ENCODE assay signal across 14 cellular contexts in genomic region chr6:110414669-110415296, GRCh38. TPM values are rescaled to one million over a fixed set of nuclear protein-coding genes. Genes with fewer than 3 reads are reported as not detected.
A peak's percentile ranks its signal among the peaks of the same experiment; 100 is the strongest.
DNase-seq lines count a peak whose midpoint lies in the region; ATAC-seq and TF ChIP-seq lines count a peak whose summit lies in the region.
"Had no signal": no experiment of that assay in that cellular context is flagged by ENCODE, and none has a peak within 500 bp of the region (broad histone marks: within the 10 kb centered on the region; RNA-seq: fewer than 3 reads in every experiment).

No MANE protein-coding gene starts in this region.

- H3K4me2 ChIP-seq in Loucy (ENCODE audit: low read depth, low read length, poor library complexity, severe bottlenecking) (no peak overlapping the region), mesenchymal stem cell (ENCODE audit: low read length, poor library complexity, severe bottlenecking) (no peak overlapping the region)

- no peak for TF ChIP-seq POLR2A in GM18505 (IDR thresholded peaks at IDR 0.05; ENCODE audit: borderline replicate concordance, extremely low read depth, insufficient read depth, insufficient read length)

- H3K27ac Mint-ChIP-seq in stimulated activated effector memory CD8-positive, alpha-beta T cell treated with anti-CD3 and anti-CD28 coated beads, Interleukin-12 subunit alpha, Interleukin-12 subunit beta, amount 100 ng/mL, for 72 hours = no peak overlapping the region

- H3K27ac ChIP-seq in dorsolateral prefrontal cortex = peak overlapping the region; percentile 26 to 95 (median 85)
- H3K27ac ChIP-seq in mesenchymal stem cell (ENCODE audit: low read length, poor library complexity, severe bottlenecking) = no peak overlapping the region
- H3K27ac ChIP-seq: testis had no signal

- H4K20me1 ChIP-seq in Loucy (ENCODE audit: insufficient read depth, low read length, poor library complexity, severe bottlenecking) = no peaks in the 10 kb centered on the region

- H3K79me2 ChIP-seq in Loucy (ENCODE audit: insufficient read depth, low read length) = no peaks in the 10 kb centered on the region

- H2BK5ac ChIP-seq in mesenchymal stem cell (ENCODE audit: low read depth, low read length, poor library complexity, severe bottlenecking) = no peak overlapping the region

- H3K27me3 ChIP-seq in Loucy (ENCODE audit: insufficient read depth, low read length, poor library complexity, severe bottlenecking) (no peaks in the 10 kb centered on the region), dorsolateral prefrontal cortex (peaks cover 0 to 3% (median 0%) of the 10 kb centered on the region in 45 donors), mesenchymal stem cell (ENCODE audit: control insufficient read depth in 1 of 2, insufficient read depth in 1 of 2, low read length in 2 of 2) (peaks cover 5 to 25% of the 10 kb centered on the region in 2 experiments)
- H3K27me3 ChIP-seq: testis had no signal

- no peak overlapping the region for H3K18ac ChIP-seq in mesenchymal stem cell (ENCODE audit: low read depth in 1 of 2, low read length in 2 of 2)

- no peak overlapping the region for H4K91ac ChIP-seq in mesenchymal stem cell (ENCODE audit: low read length)

- ATAC-seq in stimulated activated effector memory CD8-positive, alpha-beta T cell treated with anti-CD3 and anti-CD28 coated beads, Interleukin-12 subunit alpha, Interleukin-12 subunit beta, amount 100 ng/mL, for 72 hours = peak; percentile 29
- no peak for ATAC-seq in HG02610 (IDR thresholded peaks at IDR 0.05; ENCODE audit: unreplicated experiment)
- ATAC-seq in GM18520 (IDR thresholded peaks at IDR 0.05; ENCODE audit: unreplicated experiment) = no peak
- no peak for ATAC-seq in HG03097 (IDR thresholded peaks at IDR 0.05; ENCODE audit: low FRiP score, unreplicated experiment)
- no peak for ATAC-seq in GM18505 (IDR thresholded peaks at IDR 0.05; ENCODE audit: unreplicated experiment)

- H2BK120ac ChIP-seq in mesenchymal stem cell (ENCODE audit: low read depth, low read length) = no peak overlapping the region

- H3K9me2 ChIP-seq in Loucy (replicated peaks; ENCODE audit: low read depth, low read length) = no peaks in the 10 kb centered on the region

- no peaks in the 10 kb centered on the region for H3F3A ChIP-seq in Loucy (ENCODE audit: low read depth)

- H3K9ac ChIP-seq in Loucy (ENCODE audit: low read depth, low read length, poor library complexity, severe bottlenecking) (no peak overlapping the region), mesenchymal stem cell (ENCODE audit: low read length) (peak overlapping the region; percentile 73)

- no peaks in the 10 kb centered on the region for H3K79me1 ChIP-seq in mesenchymal stem cell (replicated peaks; ENCODE audit: low read length, poor library complexity, severe bottlenecking)

- H2AFZ ChIP-seq in Loucy (ENCODE audit: low read length) (peak overlapping the region; percentile 75; the same call in 1 of the 2 replicates), mesenchymal stem cell (ENCODE audit: low read depth, low read length) (no peak overlapping the region)

- H3K14ac ChIP-seq in mesenchymal stem cell (ENCODE audit: low read length in 2 of 2) = no peak overlapping the region

- H3K9me3 Mint-ChIP-seq in stimulated activated effector memory CD8-positive, alpha-beta T cell treated with anti-CD3 and anti-CD28 coated beads, Interleukin-12 subunit alpha, Interleukin-12 subunit beta, amount 100 ng/mL, for 72 hours = no peaks in the 10 kb centered on the region

- intact Hi-C loops in dorsolateral prefrontal cortex (cut with DNase I) = loop anchor here in 1 of 2 donors (10.0 kb wide), 1 partner anchor 570 kb away; the partner anchor contains the start of gene RPF2

- no peak overlapping the region for H2BK15ac ChIP-seq in mesenchymal stem cell (ENCODE audit: low read depth, poor library complexity, severe bottlenecking)

- H3K4me1 Mint-ChIP-seq in stimulated activated effector memory CD8-positive, alpha-beta T cell treated with anti-CD3 and anti-CD28 coated beads, Interleukin-12 subunit alpha, Interleukin-12 subunit beta, amount 100 ng/mL, for 72 hours = peaks cover 13% of the 10 kb centered on the region

- no peaks in the 10 kb centered on the region for H3K36me3 ChIP-seq in Loucy (ENCODE audit: insufficient read depth, low read length)
- no peaks in the 10 kb centered on the region for H3K36me3 ChIP-seq in mesenchymal stem cell (ENCODE audit: control insufficient read depth in 1 of 2, insufficient read depth in 2 of 2, low read depth in 1 of 2, low read length in 2 of 2)

- no peak overlapping the region for H3K4me3 ChIP-seq in Loucy (ENCODE audit: low read length, poor library complexity, severe bottlenecking)
- H3K4me3 ChIP-seq in dorsolateral prefrontal cortex = peak overlapping the region; percentile 34 to 76 (median 53)
- H3K4me3 ChIP-seq in mesenchymal stem cell (ENCODE audit: insufficient read depth in 1 of 2, low read depth in 1 of 2, low read length in 2 of 2) = peak overlapping the region in 1 of 2 experiments; percentile 69
- H3K4me3 ChIP-seq: testis had no signal

- H3K4me3 Mint-ChIP-seq in stimulated activated effector memory CD8-positive, alpha-beta T cell treated with anti-CD3 and anti-CD28 coated beads, Interleukin-12 subunit alpha, Interleukin-12 subunit beta, amount 100 ng/mL, for 72 hours = no peak overlapping the region

- no peak for DNase-seq in dorsolateral prefrontal cortex
- no peak for DNase-seq in mesenchymal stem cell
- DNase-seq in stimulated activated effector memory CD8-positive, alpha-beta T cell treated with anti-CD3 and anti-CD28 coated beads, Interleukin-12 subunit alpha, Interleukin-12 subunit beta, amount 100 ng/mL, for 72 hours (ENCODE audit: low spot score in 2 of 2) = no peak
- DNase-seq: CD8-positive, alpha-beta memory T cell; effector CD4-positive, alpha-beta T cell; KG1; NK-92 treated with Interleukin-12 subunit alpha and Interleukin-12 subunit beta, amount 100 ng/mL, for 24 hours; T-helper 9 cell; testis had no signal

- no peak overlapping the region for H4K8ac ChIP-seq in mesenchymal stem cell (ENCODE audit: low read length)

- no peak overlapping the region for H2BK12ac ChIP-seq in mesenchymal stem cell (ENCODE audit: low read length in 2 of 2)

- 77% methylated on average over 4 of the region's 6 CpGs for WGBS in mesenchymal stem cell

- no peak overlapping the region for H2AK5ac ChIP-seq in mesenchymal stem cell (ENCODE audit: low read length, severe bottlenecking)

- H3K9me3 ChIP-seq in Loucy (ENCODE audit: insufficient read depth, low read depth, low read length) (no peaks in the 10 kb centered on the region), mesenchymal stem cell (ENCODE audit: control insufficient read depth, low read length) (no peaks in the 10 kb centered on the region)
- H3K9me3 ChIP-seq: testis had no signal

- TF ChIP-seq CTCF in Loucy (conservative IDR thresholded peaks at IDR 0.05; ENCODE audit: low read length) (no peak), dorsolateral prefrontal cortex (IDR thresholded peaks at IDR 0.05 in 54 of 56, conservative IDR thresholded peaks at IDR 0.05 in 2 of 56; ENCODE audit: low read depth in 1 of 56, partially characterized antibody in 56 of 56) (no peak)

- H3K36me3 Mint-ChIP-seq in stimulated activated effector memory CD8-positive, alpha-beta T cell treated with anti-CD3 and anti-CD28 coated beads, Interleukin-12 subunit alpha, Interleukin-12 subunit beta, amount 100 ng/mL, for 72 hours = no peaks in the 10 kb centered on the region
- H3K36me3 Mint-ChIP-seq: CD8-positive, alpha-beta memory T cell had no signal

- no peak overlapping the region for H3K23ac ChIP-seq in mesenchymal stem cell (ENCODE audit: low read length in 2 of 2)

- H3K4me1 ChIP-seq in Loucy (ENCODE audit: insufficient read depth, low read length, poor library complexity, severe bottlenecking) (no peaks in the 10 kb centered on the region), mesenchymal stem cell (ENCODE audit: control insufficient read depth, insufficient read depth, low read depth, low read length) (peaks cover 4% of the 10 kb centered on the region)
- H3K4me1 ChIP-seq: testis had no signal

- H3K4ac ChIP-seq in mesenchymal stem cell (ENCODE audit: low read depth in 1 of 2, low read length in 2 of 2) = no peak overlapping the region

RNA-seq across cellular contexts. Expression of gene DDO, which starts 0.6 kb away (rescaled TPM):
- total RNA-seq in dorsolateral prefrontal cortex = 1 to 10 TPM; 1.2 to 8.6 (median 3.6) TPM
- 0.01 TPM for polyA plus RNA-seq in mesenchymal stem cell (2013, experiment 1 of 2)
- polyA plus RNA-seq in mesenchymal stem cell (2013, experiment 2 of 2) = not detected
- total RNA-seq: CD8-positive, alpha-beta memory T cell had no signal
- polyA plus RNA-seq: CD8-positive, alpha-beta memory T cell had no signal

RNA-seq across cellular contexts. Expression of gene METTL24, which starts 56.6 kb away (rescaled TPM):
- 10 to 100 TPM in 1 of 120 experiments, 1 to 10 TPM in 119; 2.2 to 10.3 (median 4.6) TPM for total RNA-seq in dorsolateral prefrontal cortex
- polyA plus RNA-seq in mesenchymal stem cell (2013, experiment 1 of 2) = 0.25 TPM
- polyA plus RNA-seq in mesenchymal stem cell (2013, experiment 2 of 2) = 0.26 TPM
